ENCODE assay signal across 8 cellular contexts in the genomic region with DNA sequence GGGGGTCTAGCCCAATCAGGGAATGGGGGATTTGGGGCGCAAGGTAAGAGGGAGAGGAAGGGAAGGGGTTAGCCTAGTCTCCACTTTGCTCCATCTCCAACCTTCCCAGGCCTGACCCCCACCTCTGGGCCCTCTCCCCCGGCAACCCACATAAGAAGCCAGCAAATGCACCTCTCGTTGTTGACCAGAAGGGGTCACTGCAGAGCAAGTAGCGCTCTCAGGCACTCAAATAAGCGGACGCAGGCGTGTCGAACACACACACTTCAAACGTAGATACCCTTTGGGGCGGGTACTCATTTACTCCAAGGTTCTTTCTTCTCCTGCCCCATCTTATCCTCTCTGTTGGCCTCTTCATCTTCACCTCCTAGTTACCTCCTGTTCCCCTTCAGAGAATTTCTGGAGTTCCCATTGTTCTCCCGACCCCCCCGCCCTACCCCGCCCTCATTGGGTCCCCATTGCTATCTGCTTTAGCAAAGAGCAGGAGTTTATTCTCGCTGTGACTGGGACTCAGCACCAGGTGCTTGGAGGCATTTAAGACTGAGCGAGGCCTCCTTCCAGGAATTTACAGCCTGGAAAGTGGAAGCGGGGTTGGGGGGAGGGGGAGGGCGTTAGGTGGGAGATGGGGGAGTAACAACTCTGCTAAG. TPM values are rescaled to one million over a fixed set of nuclear protein-coding genes. Genes with fewer than 3 reads are reported as not detected.
DNase-seq lines count a peak whose midpoint lies in the region; ATAC-seq, FAIRE-seq and TF ChIP-seq lines count a peak whose summit lies in the region.
"Had no signal": no experiment of that assay in that cellular context is flagged by ENCODE, and none has a peak within 500 bp of the region (broad histone marks: within the 10 kb centered on the region; RNA-seq: fewer than 3 reads in every experiment).

No MANE protein-coding gene starts in this region.

- DNase-seq in G401 (ENCODE audit: low spot score) (peak; percentile 89), NCI-H524 (lab: John Stamatoyannopoulos, UW) (peak; percentile 72 to 87), K562 (ENCODE audit: extremely low read depth in 1 of 4, low spot score in 3 of 4) (peak; percentile 72 to 76 (median 74)), inferior parietal cortex (ENCODE audit: extremely low spot score) (peak; percentile 85), superior temporal gyrus (ENCODE audit: extremely low spot score) (peak; percentile 85)

- H2AFZ ChIP-seq in K562 (ENCODE audit: low read depth, low read length): no peak overlapping the region

- no peak overlapping the region for H3K27ac ChIP-seq in K562 (ENCODE audit: extremely low read depth, low read depth, low read length)

- TF ChIP-seq CTCF in K562 (IDR thresholded peaks at IDR 0.05 in 2 of 3, conservative IDR thresholded peaks at IDR 0.05 in 1 of 3; ENCODE audit: insufficient read depth in 2 of 3, low read depth in 1 of 3, low read length in 3 of 3): peak; percentile 79 to 85 (median 80)

- TF ChIP-seq RAD21 in K562 (CRISPR knock-in tag; conservative IDR thresholded peaks at IDR 0.05 in 1 of 2, IDR thresholded peaks at IDR 0.05 in 1 of 2): peak; percentile 29 to 59; a peak in 2 of 4 replicates

- in situ Hi-C loops in G401 (cut with HindIII; ENCODE audit: low sequenced_read_pairs) (no loop called here), K562 (cut with MboI) (no loop called here)

- H3K9me3 ChIP-seq in K562 (replicated peaks; ENCODE audit: control insufficient read depth, insufficient read depth, low read depth, low read length): no peaks in the 10 kb centered on the region

- H3K79me2 ChIP-seq in K562 (ENCODE audit: control insufficient read depth, insufficient read depth, low read length): no peaks in the 10 kb centered on the region

- no peaks in the 10 kb centered on the region for H4K20me1 ChIP-seq in K562 (replicated peaks; ENCODE audit: control insufficient read depth, insufficient read depth, low read length)

- H3K27me3 ChIP-seq in K562 (ENCODE audit: control insufficient read depth in 2 of 2, insufficient read depth in 2 of 2, low read length in 2 of 2): no peaks in the 10 kb centered on the region; a peak in 1 of 5 replicates

- peaks cover 0 to 5% of the 10 kb centered on the region in 2 experiments; a peak in 2 of 5 replicates for H3K4me1 ChIP-seq in K562 (replicated peaks in 1 of 2; ENCODE audit: control insufficient read depth in 2 of 2, insufficient read depth in 2 of 2, low read length in 2 of 2)

- no TSS peak for BruUV-seq in K562 (replicated peaks; lab: Mats Ljungman, UMichigan)

- WGBS in K562 (ENCODE audit: insufficient coverage, low coverage, missing lambda C conversion rate): 3% methylated on average over 14 of the region's 17 CpGs

- POLR2A ChIA-PET in K562 (lab: Yijun Ruan, JAX): no interaction called here

- CTCF ChIA-PET in K562 (lab: Yijun Ruan, JAX; ENCODE audit: low intra/inter-chr PET ratio): interaction anchor here (1.2 kb wide), 1 partner anchor 433 kb away, joined by 8 read pairs; no protein-coding TSS in a partner anchor

- H3K4me3 ChIP-seq in K562: no peak overlapping the region

- intact Hi-C loops in K562 (cut with micrococcal nuclease): no loop called here

- H3K9ac ChIP-seq in K562 (ENCODE audit: insufficient read depth in 1 of 2, low read depth in 2 of 2, low read length in 2 of 2): no peak overlapping the region

- H3K9me1 ChIP-seq in K562 (ENCODE audit: control insufficient read depth, insufficient read depth, low read length): no peaks in the 10 kb centered on the region

- TF ChIP-seq EP300 in K562 (IDR thresholded peaks at IDR 0.05; ENCODE audit: low read length): no peak

- TF ChIP-seq POLR2A in K562 (conservative IDR thresholded peaks at IDR 0.05): no peak

- peak; percentile 62 for ATAC-seq in HG03354 (IDR thresholded peaks at IDR 0.05; ENCODE audit: poor library complexity, severe bottlenecking, unreplicated experiment)
- peak; percentile 92 for ATAC-seq in K562
- no peak for ATAC-seq in GM21381 (IDR thresholded peaks at IDR 0.05; ENCODE audit: unreplicated experiment)

- no peak overlapping the region for H3K4me2 ChIP-seq in K562 (ENCODE audit: insufficient read depth, low read length)

- H3K36me3 ChIP-seq in K562 (ENCODE audit: control insufficient read depth, insufficient read depth, low read length): no peaks in the 10 kb centered on the region

- peak; percentile 69 for FAIRE-seq in K562 (lab: Jason Lieb, UNC)

TF ChIP-seq in K562, 482 proteins besides CTCF, POLR2A, EP300 and RAD21:
- TF ChIP-seq, protein P1, sequence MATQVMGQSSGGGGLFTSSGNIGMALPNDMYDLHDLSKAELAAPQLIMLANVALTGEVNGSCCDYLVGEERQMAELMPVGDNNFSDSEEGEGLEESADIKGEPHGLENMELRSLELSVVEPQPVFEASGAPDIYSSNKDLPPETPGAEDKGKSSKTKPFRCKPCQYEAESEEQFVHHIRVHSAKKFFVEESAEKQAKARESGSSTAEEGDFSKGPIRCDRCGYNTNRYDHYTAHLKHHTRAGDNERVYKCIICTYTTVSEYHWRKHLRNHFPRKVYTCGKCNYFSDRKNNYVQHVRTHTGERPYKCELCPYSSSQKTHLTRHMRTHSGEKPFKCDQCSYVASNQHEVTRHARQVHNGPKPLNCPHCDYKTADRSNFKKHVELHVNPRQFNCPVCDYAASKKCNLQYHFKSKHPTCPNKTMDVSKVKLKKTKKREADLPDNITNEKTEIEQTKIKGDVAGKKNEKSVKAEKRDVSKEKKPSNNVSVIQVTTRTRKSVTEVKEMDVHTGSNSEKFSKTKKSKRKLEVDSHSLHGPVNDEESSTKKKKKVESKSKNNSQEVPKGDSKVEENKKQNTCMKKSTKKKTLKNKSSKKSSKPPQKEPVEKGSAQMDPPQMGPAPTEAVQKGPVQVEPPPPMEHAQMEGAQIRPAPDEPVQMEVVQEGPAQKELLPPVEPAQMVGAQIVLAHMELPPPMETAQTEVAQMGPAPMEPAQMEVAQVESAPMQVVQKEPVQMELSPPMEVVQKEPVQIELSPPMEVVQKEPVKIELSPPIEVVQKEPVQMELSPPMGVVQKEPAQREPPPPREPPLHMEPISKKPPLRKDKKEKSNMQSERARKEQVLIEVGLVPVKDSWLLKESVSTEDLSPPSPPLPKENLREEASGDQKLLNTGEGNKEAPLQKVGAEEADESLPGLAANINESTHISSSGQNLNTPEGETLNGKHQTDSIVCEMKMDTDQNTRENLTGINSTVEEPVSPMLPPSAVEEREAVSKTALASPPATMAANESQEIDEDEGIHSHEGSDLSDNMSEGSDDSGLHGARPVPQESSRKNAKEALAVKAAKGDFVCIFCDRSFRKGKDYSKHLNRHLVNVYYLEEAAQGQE (CRISPR knock-in tag; IDR thresholded peaks at IDR 0.05; ENCODE audit: low read depth): 0 out of 2 replicates have a peak, but pooled peaks have one; percentile 37
- TF ChIP-seq, protein P2, sequence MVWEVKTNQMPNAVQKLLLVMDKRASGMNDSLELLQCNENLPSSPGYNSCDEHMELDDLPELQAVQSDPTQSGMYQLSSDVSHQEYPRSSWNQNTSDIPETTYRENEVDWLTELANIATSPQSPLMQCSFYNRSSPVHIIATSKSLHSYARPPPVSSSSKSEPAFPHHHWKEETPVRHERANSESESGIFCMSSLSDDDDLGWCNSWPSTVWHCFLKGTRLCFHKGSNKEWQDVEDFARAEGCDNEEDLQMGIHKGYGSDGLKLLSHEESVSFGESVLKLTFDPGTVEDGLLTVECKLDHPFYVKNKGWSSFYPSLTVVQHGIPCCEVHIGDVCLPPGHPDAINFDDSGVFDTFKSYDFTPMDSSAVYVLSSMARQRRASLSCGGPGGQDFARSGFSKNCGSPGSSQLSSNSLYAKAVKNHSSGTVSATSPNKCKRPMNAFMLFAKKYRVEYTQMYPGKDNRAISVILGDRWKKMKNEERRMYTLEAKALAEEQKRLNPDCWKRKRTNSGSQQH (CRISPR knock-in tag; IDR thresholded peaks at IDR 0.05): no peak
- peak; percentile 17 to 31; a peak in 1 of 4 replicates for TF ChIP-seq NRF1 (conservative IDR thresholded peaks at IDR 0.05 in 1 of 2, IDR thresholded peaks at IDR 0.05 in 1 of 2)

RNA-seq across cellular contexts. Expression of a gene that starts 1.5 kb away (rescaled TPM):
- not detected in 2 replicates for total RNA-seq in G401 (2014; rRNA removed; shearing (Covaris generic))
- not detected in 2 replicates for total RNA-seq in K562 (2011; cell fraction: chromatin; rRNA removed; ENCODE audit: low replicate concordance)
- not detected in 2 replicates for total RNA-seq in K562 (2011; cell fraction: nucleolus; rRNA removed)
- total RNA-seq in K562 (2011; cell fraction: nucleoplasm; rRNA removed): not detected in 2 replicates
- total RNA-seq in K562 (2014; rRNA removed) (not detected in 2 replicates), K562 (2014; rRNA removed; fragmentation: Illumina TruSeq; extraction: Trizol) (not detected in 2 replicates), K562 (2015; rRNA removed; fragmentation: Illumina TruSeq; extraction: Trizol) (not detected in 2 replicates), K562 (2021) (not detected in 2 replicates)
- polyA plus RNA-seq in K562 (2011; rRNA removed) (not detected in 2 replicates), K562 (2014; fragmentation: Illumina TruSeq; extraction: Trizol) (not detected in 2 replicates), K562 (2014; fragmentation: Nextera tagmentation; extraction: Ambion mirVana) (not detected), K562 (2014; rRNA removed) (not detected in 2 replicates)
- not detected in 2 replicates for polyA plus RNA-seq in K562 (2011; cell fraction: cytosol; rRNA removed)
- not detected in 2 replicates for polyA plus RNA-seq in K562 (2011; cell fraction: nucleus; rRNA removed)
- polyA plus RNA-seq in K562 (2012): 0.01 and 0.03 TPM in 2 replicates
- polyA minus RNA-seq in K562 (2011; rRNA and poly(A)+ RNA removed): not detected in 2 replicates
- not detected in 2 replicates for polyA minus RNA-seq in K562 (2011; cell fraction: cytosol; rRNA and poly(A)+ RNA removed)
- polyA minus RNA-seq in K562 (2011; cell fraction: nucleus; rRNA and poly(A)+ RNA removed): not detected in 2 replicates
- total RNA-seq: subcutaneous adipose tissue had no signal
